ENCODE assay signal across 8 cellular contexts in the genomic region with DNA sequence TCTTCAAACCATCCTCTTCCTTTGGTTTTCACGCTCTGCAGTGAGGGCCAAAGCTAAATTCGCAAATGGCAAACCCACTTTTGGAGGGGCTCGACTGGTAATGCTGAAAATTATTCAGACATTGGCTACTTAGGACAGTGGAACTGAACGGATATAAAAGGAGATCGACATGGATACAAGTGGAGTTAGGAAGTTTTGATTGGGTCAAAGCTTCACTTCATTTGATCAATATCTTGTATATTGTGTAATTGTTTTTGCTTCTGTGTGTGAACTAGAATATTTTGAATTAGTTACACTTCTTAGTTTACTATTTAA. TPM values are rescaled to one million over a fixed set of nuclear protein-coding genes. Genes with fewer than 3 reads are reported as not detected.
A peak's percentile ranks its signal among the peaks of the same experiment; 100 is the strongest.
DNase-seq lines count a peak whose midpoint lies in the region; ATAC-seq and TF ChIP-seq lines count a peak whose summit lies in the region.

No MANE protein-coding gene starts in this region.

- peak overlapping the region; percentile 76 for H3K4me3 Mint-ChIP-seq in progenitor cell of endocrine pancreas (ENCODE audit: low read depth)

- WGBS in esophagus squamous epithelium, 2 donors, result 8 to 13% methylated on average over 5 of the region's 5 CpGs

- H3K27ac ChIP-seq in RWPE2 (ENCODE audit: poor library complexity, severe bottlenecking), result peak overlapping the region; percentile 30
- H3K27ac ChIP-seq in esophagus squamous epithelium, result peak overlapping the region; percentile 93 to 97 (median 96)

- H3K36me3 ChIP-seq in GM06990 (ENCODE audit: control insufficient read depth, insufficient read depth, low read length), result no peaks in the 10 kb centered on the region; the same call in 1 of the 2 replicates
- H3K36me3 ChIP-seq in RWPE2 (ENCODE audit: low read depth), result peaks cover 17% of the 10 kb centered on the region
- H3K36me3 ChIP-seq in esophagus squamous epithelium, result peaks cover 0 to 33% (median 0%) of the 10 kb centered on the region in 3 donors

- peak overlapping the region; percentile 80 for H3K27ac Mint-ChIP-seq in progenitor cell of endocrine pancreas

- intact Hi-C loops in esophagus squamous epithelium (cut with DNase I), result no loop called here

- no peaks in the 10 kb centered on the region for H3K9me3 ChIP-seq in RWPE2 (ENCODE audit: severe bottlenecking)
- no peaks in the 10 kb centered on the region for H3K9me3 ChIP-seq in esophagus squamous epithelium

- ATAC-seq in RWPE2 (ENCODE audit: low read depth), result peak; percentile 3; the same call in 2 of the 3 replicates
- no peak for ATAC-seq in GM18511 (IDR thresholded peaks at IDR 0.05; ENCODE audit: unreplicated experiment)

- in situ Hi-C loops in GM13977 (cut with MboI; ENCODE audit: low pct_unique_long_range_greater_than_20kb, low sequenced_read_pairs, unreplicated experiment), result no loop called here

- H3K27me3 ChIP-seq in GM06990 (replicated peaks; ENCODE audit: control insufficient read depth, insufficient read depth, low read length) (no peaks in the 10 kb centered on the region), RWPE2 (ENCODE audit: insufficient read depth, poor library complexity, severe bottlenecking) (no peaks in the 10 kb centered on the region), esophagus squamous epithelium (no peaks in the 10 kb centered on the region)

- no peaks in the 10 kb centered on the region for H3K27me3 Mint-ChIP-seq in progenitor cell of endocrine pancreas

- TF ChIP-seq POLR2A in esophagus squamous epithelium (IDR thresholded peaks at IDR 0.05), result no peak

- peaks cover 11% of the 10 kb centered on the region for H3K36me3 Mint-ChIP-seq in progenitor cell of endocrine pancreas (ENCODE audit: insufficient read depth)

- H3K9me3 Mint-ChIP-seq in progenitor cell of endocrine pancreas (ENCODE audit: low read depth), result no peaks in the 10 kb centered on the region

- H3K4me1 Mint-ChIP-seq in progenitor cell of endocrine pancreas (ENCODE audit: low read depth), result peaks cover 13% of the 10 kb centered on the region

- H3K4me3 ChIP-seq in GM06990 (replicated peaks; ENCODE audit: low read depth, low read length) (peak overlapping the region; percentile 77), RWPE2 (ENCODE audit: severe bottlenecking) (peak overlapping the region; percentile 90), esophagus squamous epithelium (peak overlapping the region; percentile 84 to 99 (median 90))

- no peak for TF ChIP-seq CTCF in GM06990 (IDR thresholded peaks at IDR 0.05; ENCODE audit: insufficient read depth, low read length, poor library complexity, severe bottlenecking)
- no peak for TF ChIP-seq CTCF in RWPE2 (IDR thresholded peaks at IDR 0.05; ENCODE audit: poor library complexity, severe bottlenecking)
- TF ChIP-seq CTCF in esophagus squamous epithelium (IDR thresholded peaks at IDR 0.05), result no peak
- TF ChIP-seq CTCF in progenitor cell of endocrine pancreas (IDR thresholded peaks at IDR 0.05; ENCODE audit: unreplicated experiment), result no peak
- no peak for TF ChIP-seq CTCF in GM13977 (IDR thresholded peaks at IDR 0.05; ENCODE audit: extremely low read depth, insufficient read depth, missing control alignments)

- no peak for DNase-seq in GM06990 (ENCODE audit: extremely low read depth, insufficient read length)
- no peak for DNase-seq in RWPE2 (ENCODE audit: low spot score)
- no peak for DNase-seq in esophagus squamous epithelium (lab: John Stamatoyannopoulos, UW)
- no peak for DNase-seq in progenitor cell of endocrine pancreas (ENCODE audit: low spot score, unreplicated experiment)
- no peak for DNase-seq in GOT3 (lab: John Stamatoyannopoulos, UW)
- no peak for DNase-seq in mucosa of gallbladder (ENCODE audit: low spot score)
- DNase-seq in GM13977 (ENCODE audit: low spot score), result no peak

- peaks cover 7% of the 10 kb centered on the region for H3K4me1 ChIP-seq in RWPE2 (ENCODE audit: insufficient read depth, poor library complexity, severe bottlenecking)
- H3K4me1 ChIP-seq in esophagus squamous epithelium, result peaks cover 6 to 38% (median 8%) of the 10 kb centered on the region in 3 donors

RNA-seq across cellular contexts. Expression of a gene that starts 1.2 kb away (rescaled TPM):
- total RNA-seq in esophagus squamous epithelium (10 to 100 TPM; 12.4 to 19.5 (median 16.1) TPM), progenitor cell of endocrine pancreas (18.7 and 19.4 TPM in 2 replicates), mucosa of gallbladder (34.3 TPM)
